ENCODE assay signal across 8 cellular contexts in genomic region chr12:28191690-28192089, GRCh38. TPM values are rescaled to one million over a fixed set of nuclear protein-coding genes. Genes with fewer than 3 reads are reported as not detected.
DNase-seq lines count a peak whose midpoint lies in the region; ATAC-seq and TF ChIP-seq lines count a peak whose summit lies in the region.

No MANE protein-coding gene starts in this region.

- no peaks in the 10 kb centered on the region for H3K27me3 Mint-ChIP-seq in IgD-negative memory B cell
- H3K27me3 Mint-ChIP-seq in activated naive CD8-positive, alpha-beta T cell = no peaks in the 10 kb centered on the region
- H3K27me3 Mint-ChIP-seq in stimulated activated naive CD8-positive, alpha-beta T cell treated with anti-CD3 and anti-CD28 coated beads, Interleukin-15, amount 100 ng/mL, for 72 hours = no peaks in the 10 kb centered on the region

- no peak for ATAC-seq in stimulated activated naive CD8-positive, alpha-beta T cell treated with anti-CD3 and anti-CD28 coated beads, Interleukin-15, amount 100 ng/mL, for 72 hours
- ATAC-seq in GM19397 (IDR thresholded peaks at IDR 0.05; ENCODE audit: unreplicated experiment) = no peak

- H3K36me3 ChIP-seq in BE2C = no peaks in the 10 kb centered on the region

- H3K4me1 Mint-ChIP-seq in IgD-negative memory B cell = peaks cover 22 to 51% (median 45%) of the 10 kb centered on the region in 3 donors
- H3K4me1 Mint-ChIP-seq in activated naive CD8-positive, alpha-beta T cell (ENCODE audit: low read depth) = peaks cover 70% of the 10 kb centered on the region
- H3K4me1 Mint-ChIP-seq in stimulated activated naive CD8-positive, alpha-beta T cell treated with anti-CD3 and anti-CD28 coated beads, Interleukin-15, amount 100 ng/mL, for 72 hours = peaks cover 75% of the 10 kb centered on the region

- peaks cover 0 to 7% (median 4%) of the 10 kb centered on the region in 3 donors for H3K9me3 Mint-ChIP-seq in IgD-negative memory B cell
- H3K9me3 Mint-ChIP-seq in activated naive CD8-positive, alpha-beta T cell (ENCODE audit: low read depth) = peaks cover 3% of the 10 kb centered on the region
- H3K9me3 Mint-ChIP-seq in stimulated activated naive CD8-positive, alpha-beta T cell treated with anti-CD3 and anti-CD28 coated beads, Interleukin-15, amount 100 ng/mL, for 72 hours = peaks cover 25 to 31% of the 10 kb centered on the region in 2 donors

- TF ChIP-seq CTCF in BE2C (IDR thresholded peaks at IDR 0.05; ENCODE audit: low read depth, low read length) = no peak

- peak overlapping the region; percentile 77 for H3K4me3 ChIP-seq in BE2C (ENCODE audit: low read depth, low read length)
- peak overlapping the region; percentile 80 for H3K4me3 ChIP-seq in iPS-11a (ENCODE audit: low read depth, low read length)

- H3K9me3 ChIP-seq in BE2C = no peaks in the 10 kb centered on the region

- no peaks in the 10 kb centered on the region for H3K27me3 ChIP-seq in BE2C

- DNase-seq in BE2C (no peak), EL (no peak), SIG-M5 (lab: John Stamatoyannopoulos, UW) (no peak)
- DNase-seq in stimulated activated naive CD8-positive, alpha-beta T cell treated with anti-CD3 and anti-CD28 coated beads, Interleukin-15, amount 100 ng/mL, for 72 hours = peak in 1 of 2 donors; percentile 14

- H3K4me3 Mint-ChIP-seq in IgD-negative memory B cell = peak overlapping the region; percentile 96 to 100 (median 98)
- peak overlapping the region; percentile 95 for H3K4me3 Mint-ChIP-seq in activated naive CD8-positive, alpha-beta T cell
- H3K4me3 Mint-ChIP-seq in stimulated activated naive CD8-positive, alpha-beta T cell treated with anti-CD3 and anti-CD28 coated beads, Interleukin-15, amount 100 ng/mL, for 72 hours = peak overlapping the region; percentile 97 to 99

- H3K36me3 Mint-ChIP-seq in IgD-negative memory B cell = peaks cover 10% of the 10 kb centered on the region
- H3K36me3 Mint-ChIP-seq in activated naive CD8-positive, alpha-beta T cell = peaks cover 27% of the 10 kb centered on the region

- H3K4me1 ChIP-seq in BE2C = no peaks in the 10 kb centered on the region

- H3K27ac Mint-ChIP-seq in IgD-negative memory B cell = peak overlapping the region; percentile 99 to 100 (median 99)
- H3K27ac Mint-ChIP-seq in activated naive CD8-positive, alpha-beta T cell = peak overlapping the region; percentile 98
- H3K27ac Mint-ChIP-seq in stimulated activated naive CD8-positive, alpha-beta T cell treated with anti-CD3 and anti-CD28 coated beads, Interleukin-15, amount 100 ng/mL, for 72 hours = peak overlapping the region; percentile 95 to 100

RNA-seq across cellular contexts. Expression of gene CCDC91, which starts 1.4 kb away (rescaled TPM):
- polyA plus RNA-seq in BE2C (2012; ENCODE audit: insufficient read depth, insufficient read length, low read depth) = 23.5 TPM
- polyA plus RNA-seq in IgD-negative memory B cell = 67.5 TPM
